ENCODE assay signal across 1 cellular context in genomic region chr5:149551227-149552037, GRCh38.
TF ChIP-seq lines count a peak whose summit lies in the region.

Gene CSNK1A1 (minus strand): TSS chr5:149551439. CDS start chr5:149550964, 475 bp downstream.

TF ChIP-seq in HEK293, 187 proteins besides CTCF, POLR2A, EP300 and RAD21 (continued from another document and continues in another):
- TF ChIP-seq, protein P1, sequence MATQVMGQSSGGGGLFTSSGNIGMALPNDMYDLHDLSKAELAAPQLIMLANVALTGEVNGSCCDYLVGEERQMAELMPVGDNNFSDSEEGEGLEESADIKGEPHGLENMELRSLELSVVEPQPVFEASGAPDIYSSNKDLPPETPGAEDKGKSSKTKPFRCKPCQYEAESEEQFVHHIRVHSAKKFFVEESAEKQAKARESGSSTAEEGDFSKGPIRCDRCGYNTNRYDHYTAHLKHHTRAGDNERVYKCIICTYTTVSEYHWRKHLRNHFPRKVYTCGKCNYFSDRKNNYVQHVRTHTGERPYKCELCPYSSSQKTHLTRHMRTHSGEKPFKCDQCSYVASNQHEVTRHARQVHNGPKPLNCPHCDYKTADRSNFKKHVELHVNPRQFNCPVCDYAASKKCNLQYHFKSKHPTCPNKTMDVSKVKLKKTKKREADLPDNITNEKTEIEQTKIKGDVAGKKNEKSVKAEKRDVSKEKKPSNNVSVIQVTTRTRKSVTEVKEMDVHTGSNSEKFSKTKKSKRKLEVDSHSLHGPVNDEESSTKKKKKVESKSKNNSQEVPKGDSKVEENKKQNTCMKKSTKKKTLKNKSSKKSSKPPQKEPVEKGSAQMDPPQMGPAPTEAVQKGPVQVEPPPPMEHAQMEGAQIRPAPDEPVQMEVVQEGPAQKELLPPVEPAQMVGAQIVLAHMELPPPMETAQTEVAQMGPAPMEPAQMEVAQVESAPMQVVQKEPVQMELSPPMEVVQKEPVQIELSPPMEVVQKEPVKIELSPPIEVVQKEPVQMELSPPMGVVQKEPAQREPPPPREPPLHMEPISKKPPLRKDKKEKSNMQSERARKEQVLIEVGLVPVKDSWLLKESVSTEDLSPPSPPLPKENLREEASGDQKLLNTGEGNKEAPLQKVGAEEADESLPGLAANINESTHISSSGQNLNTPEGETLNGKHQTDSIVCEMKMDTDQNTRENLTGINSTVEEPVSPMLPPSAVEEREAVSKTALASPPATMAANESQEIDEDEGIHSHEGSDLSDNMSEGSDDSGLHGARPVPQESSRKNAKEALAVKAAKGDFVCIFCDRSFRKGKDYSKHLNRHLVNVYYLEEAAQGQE (tag by site-specific recombination; IDR thresholded peaks at IDR 0.05): no peak
- TF ChIP-seq KLF10 (tag by site-specific recombination; IDR thresholded peaks at IDR 0.05) (0 out of 2 replicates have a peak, but pooled peaks have one; percentile 32), BCL11B (tag by site-specific recombination; IDR thresholded peaks at IDR 0.05; ENCODE audit: low read depth) (peak; percentile 100), ZNF843 (tag by site-specific recombination; IDR thresholded peaks at IDR 0.05) (no peak), ZNF580 (tag by site-specific recombination; IDR thresholded peaks at IDR 0.05) (peak; percentile 90), ZNF777 (tag by site-specific recombination; IDR thresholded peaks at IDR 0.05; ENCODE audit: borderline replicate concordance) (no peak), ZNF600 (tag by site-specific recombination; IDR thresholded peaks at IDR 0.05) (peak; percentile 98), ZFP3 (tag by site-specific recombination; IDR thresholded peaks at IDR 0.05; ENCODE audit: low read depth) (no peak), ZNF341 (tag by site-specific recombination; IDR thresholded peaks at IDR 0.05; ENCODE audit: low read depth) (peak; percentile 83), ZNF529 (tag by site-specific recombination; IDR thresholded peaks at IDR 0.05; ENCODE audit: insufficient replicate concordance) (no peak), HOXC10 (CRISPR knock-in tag; IDR thresholded peaks at IDR 0.05) (no peak), SETDB1 (IDR thresholded peaks at IDR 0.05; ENCODE audit: insufficient read length, low read length) (no peak), ZNF768 (tag by site-specific recombination; IDR thresholded peaks at IDR 0.05) (no peak), ZSCAN4 (tag by site-specific recombination; IDR thresholded peaks at IDR 0.05) (0 out of 2 replicates have a peak, but pooled peaks have one; percentile 9), ZFHX2 (tag by site-specific recombination; conservative IDR thresholded peaks at IDR 0.05) (peak; percentile 82), ZNF48 (tag by site-specific recombination; IDR thresholded peaks at IDR 0.05) (no peak), ZNF785 (tag by site-specific recombination; IDR thresholded peaks at IDR 0.05) (no peak), ZNF76 (tag by site-specific recombination; IDR thresholded peaks at IDR 0.05; ENCODE audit: borderline replicate concordance, low read depth) (peak; percentile 94), ZNF571 (tag by site-specific recombination; IDR thresholded peaks at IDR 0.05) (no peak), ZNF624 (tag by site-specific recombination; IDR thresholded peaks at IDR 0.05) (no peak), ZNF292 (tag by site-specific recombination; IDR thresholded peaks at IDR 0.05; ENCODE audit: borderline replicate concordance, low read depth) (no peak), ZNF132 (tag by site-specific recombination; IDR thresholded peaks at IDR 0.05; ENCODE audit: borderline replicate concordance) (no peak), ZNF629 (tag by site-specific recombination; IDR thresholded peaks at IDR 0.05) (peak; percentile 53; the same call in 1 of the 2 replicates), ZNF792 (tag by site-specific recombination; IDR thresholded peaks at IDR 0.05) (no peak), ZNF302 (tag by site-specific recombination; IDR thresholded peaks at IDR 0.05; ENCODE audit: low read depth) (no peak), PRDM1 (tag by site-specific recombination; IDR thresholded peaks at IDR 0.05) (no peak), AEBP2 (tag by site-specific recombination; IDR thresholded peaks at IDR 0.05; ENCODE audit: borderline replicate concordance) (no peak), BCL11A (tag by site-specific recombination; IDR thresholded peaks at IDR 0.05; ENCODE audit: low read depth) (peak; percentile 100), FEZF1 (tag by site-specific recombination; IDR thresholded peaks at IDR 0.05) (no peak), OSR2 (tag by site-specific recombination; IDR thresholded peaks at IDR 0.05) (no peak; the same call in 1 of the 2 replicates), ZBTB17 (tag by site-specific recombination; IDR thresholded peaks at IDR 0.05) (peak; percentile 93), ZNF555 (tag by site-specific recombination; conservative IDR thresholded peaks at IDR 0.05) (no peak), ZNF677 (tag by site-specific recombination; IDR thresholded peaks at IDR 0.05) (no peak), ZNF311 (tag by site-specific recombination; IDR thresholded peaks at IDR 0.05; ENCODE audit: borderline replicate concordance) (no peak), ZNF585B (tag by site-specific recombination; IDR thresholded peaks at IDR 0.05) (no peak), ZNF426 (tag by site-specific recombination; IDR thresholded peaks at IDR 0.05) (0 out of 2 replicates have a peak, but pooled peaks have one; percentile 4), ZNF626 (tag by site-specific recombination; IDR thresholded peaks at IDR 0.05) (no peak), ZBTB8A (tag by site-specific recombination; IDR thresholded peaks at IDR 0.05) (peak; percentile 55; the same call in 1 of the 2 replicates), ZNF670 (tag by site-specific recombination; IDR thresholded peaks at IDR 0.05; ENCODE audit: low read depth) (no peak), PBX3 (CRISPR knock-in tag; IDR thresholded peaks at IDR 0.05) (0 out of 2 replicates have a peak, but pooled peaks have one; percentile 47), KLF7 (tag by site-specific recombination; IDR thresholded peaks at IDR 0.05; ENCODE audit: borderline replicate concordance) (no peak), ZNF837 (tag by site-specific recombination; IDR thresholded peaks at IDR 0.05) (no peak), ZNF433 (tag by site-specific recombination; IDR thresholded peaks at IDR 0.05; ENCODE audit: low read depth) (no peak), ZNF202 (tag by site-specific recombination; IDR thresholded peaks at IDR 0.05; ENCODE audit: borderline replicate concordance) (no peak), ZNF174 (tag by site-specific recombination; IDR thresholded peaks at IDR 0.05) (no peak), SP2 (tag by site-specific recombination; IDR thresholded peaks at IDR 0.05) (peak; percentile 95)
- TF ChIP-seq, protein P2, sequence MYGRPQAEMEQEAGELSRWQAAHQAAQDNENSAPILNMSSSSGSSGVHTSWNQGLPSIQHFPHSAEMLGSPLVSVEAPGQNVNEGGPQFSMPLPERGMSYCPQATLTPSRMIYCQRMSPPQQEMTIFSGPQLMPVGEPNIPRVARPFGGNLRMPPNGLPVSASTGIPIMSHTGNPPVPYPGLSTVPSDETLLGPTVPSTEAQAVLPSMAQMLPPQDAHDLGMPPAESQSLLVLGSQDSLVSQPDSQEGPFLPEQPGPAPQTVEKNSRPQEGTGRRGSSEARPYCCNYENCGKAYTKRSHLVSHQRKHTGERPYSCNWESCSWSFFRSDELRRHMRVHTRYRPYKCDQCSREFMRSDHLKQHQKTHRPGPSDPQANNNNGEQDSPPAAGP (tag by site-specific recombination; IDR thresholded peaks at IDR 0.05): peak; percentile 51
- TF ChIP-seq, protein P3, sequence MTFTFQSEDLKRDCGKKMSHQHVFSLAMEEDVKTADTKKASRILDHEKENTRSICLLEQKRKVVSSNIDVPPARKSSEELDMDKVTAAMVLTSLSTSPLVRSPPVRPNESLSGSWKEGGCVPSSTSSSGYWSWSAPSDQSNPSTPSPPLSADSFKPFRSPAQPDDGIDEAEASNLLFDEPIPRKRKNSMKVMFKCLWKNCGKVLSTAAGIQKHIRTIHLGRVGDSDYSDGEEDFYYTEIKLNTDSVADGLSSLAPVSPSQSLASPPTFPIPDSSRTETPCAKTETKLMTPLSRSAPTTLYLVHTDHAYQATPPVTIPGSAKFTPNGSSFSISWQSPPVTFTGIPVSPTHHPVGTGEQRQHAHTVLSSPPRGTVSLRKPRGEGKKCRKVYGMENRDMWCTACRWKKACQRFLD (tag by site-specific recombination; IDR thresholded peaks at IDR 0.05): no peak
- TF ChIP-seq, protein P4, sequence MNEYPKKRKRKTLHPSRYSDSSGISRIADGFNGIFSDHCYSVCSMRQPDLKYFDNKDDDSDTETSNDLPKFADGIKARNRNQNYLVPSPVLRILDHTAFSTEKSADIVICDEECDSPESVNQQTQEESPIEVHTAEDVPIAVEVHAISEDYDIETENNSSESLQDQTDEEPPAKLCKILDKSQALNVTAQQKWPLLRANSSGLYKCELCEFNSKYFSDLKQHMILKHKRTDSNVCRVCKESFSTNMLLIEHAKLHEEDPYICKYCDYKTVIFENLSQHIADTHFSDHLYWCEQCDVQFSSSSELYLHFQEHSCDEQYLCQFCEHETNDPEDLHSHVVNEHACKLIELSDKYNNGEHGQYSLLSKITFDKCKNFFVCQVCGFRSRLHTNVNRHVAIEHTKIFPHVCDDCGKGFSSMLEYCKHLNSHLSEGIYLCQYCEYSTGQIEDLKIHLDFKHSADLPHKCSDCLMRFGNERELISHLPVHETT (tag by site-specific recombination; IDR thresholded peaks at IDR 0.05): peak; percentile 61; the same call in 1 of the 2 replicates
- TF ChIP-seq, protein P5, sequence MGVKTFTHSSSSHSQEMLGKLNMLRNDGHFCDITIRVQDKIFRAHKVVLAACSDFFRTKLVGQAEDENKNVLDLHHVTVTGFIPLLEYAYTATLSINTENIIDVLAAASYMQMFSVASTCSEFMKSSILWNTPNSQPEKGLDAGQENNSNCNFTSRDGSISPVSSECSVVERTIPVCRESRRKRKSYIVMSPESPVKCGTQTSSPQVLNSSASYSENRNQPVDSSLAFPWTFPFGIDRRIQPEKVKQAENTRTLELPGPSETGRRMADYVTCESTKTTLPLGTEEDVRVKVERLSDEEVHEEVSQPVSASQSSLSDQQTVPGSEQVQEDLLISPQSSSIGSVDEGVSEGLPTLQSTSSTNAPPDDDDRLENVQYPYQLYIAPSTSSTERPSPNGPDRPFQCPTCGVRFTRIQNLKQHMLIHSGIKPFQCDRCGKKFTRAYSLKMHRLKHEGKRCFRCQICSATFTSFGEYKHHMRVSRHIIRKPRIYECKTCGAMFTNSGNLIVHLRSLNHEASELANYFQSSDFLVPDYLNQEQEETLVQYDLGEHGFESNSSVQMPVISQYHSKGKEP (tag by site-specific recombination; IDR thresholded peaks at IDR 0.05): peak; percentile 20; the same call in 1 of the 2 replicates
- TF ChIP-seq, protein P6, sequence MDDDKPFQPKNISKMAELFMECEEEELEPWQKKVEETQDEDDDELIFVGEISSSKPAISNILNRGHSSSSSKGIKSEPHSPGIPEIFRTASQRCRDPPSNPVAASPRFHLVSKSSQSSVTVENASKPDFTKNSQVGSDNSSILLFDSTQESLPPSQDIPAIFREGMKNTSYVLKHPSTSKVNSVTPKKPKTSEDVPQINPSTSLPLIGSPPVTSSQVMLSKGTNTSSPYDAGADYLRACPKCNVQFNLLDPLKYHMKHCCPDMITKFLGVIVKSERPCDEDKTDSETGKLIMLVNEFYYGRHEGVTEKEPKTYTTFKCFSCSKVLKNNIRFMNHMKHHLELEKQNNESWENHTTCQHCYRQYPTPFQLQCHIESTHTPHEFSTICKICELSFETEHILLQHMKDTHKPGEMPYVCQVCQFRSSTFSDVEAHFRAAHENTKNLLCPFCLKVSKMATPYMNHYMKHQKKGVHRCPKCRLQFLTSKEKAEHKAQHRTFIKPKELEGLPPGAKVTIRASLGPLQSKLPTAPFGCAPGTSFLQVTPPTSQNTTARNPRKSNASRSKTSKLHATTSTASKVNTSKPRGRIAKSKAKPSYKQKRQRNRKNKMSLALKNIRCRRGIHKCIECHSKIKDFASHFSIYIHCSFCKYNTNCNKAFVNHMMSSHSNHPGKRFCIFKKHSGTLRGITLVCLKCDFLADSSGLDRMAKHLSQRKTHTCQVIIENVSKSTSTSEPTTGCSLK (tag by site-specific recombination; IDR thresholded peaks at IDR 0.05): no peak
